1 cellular context compared by ENCODE assay signal in genomic region chr3:190024912-190025311, GRCh38.
TF ChIP-seq lines count a peak whose summit lies in the region.

No MANE protein-coding gene starts in this region.

TF ChIP-seq in IMR-90, 13 proteins besides CTCF, POLR2A, EP300 and RAD21 (continued from another document):
- TF ChIP-seq CHD1 (IDR thresholded peaks at IDR 0.05; ENCODE audit: low read depth, low read length) (no peak), ELK1 (IDR thresholded peaks at IDR 0.05; ENCODE audit: borderline replicate concordance, low read depth, low read length) (no peak), MAZ (IDR thresholded peaks at IDR 0.05; ENCODE audit: borderline replicate concordance, low read depth, low read length) (no peak)
